Comparison of ENCODE assay signal across 1 cellular context in the genomic region with DNA sequence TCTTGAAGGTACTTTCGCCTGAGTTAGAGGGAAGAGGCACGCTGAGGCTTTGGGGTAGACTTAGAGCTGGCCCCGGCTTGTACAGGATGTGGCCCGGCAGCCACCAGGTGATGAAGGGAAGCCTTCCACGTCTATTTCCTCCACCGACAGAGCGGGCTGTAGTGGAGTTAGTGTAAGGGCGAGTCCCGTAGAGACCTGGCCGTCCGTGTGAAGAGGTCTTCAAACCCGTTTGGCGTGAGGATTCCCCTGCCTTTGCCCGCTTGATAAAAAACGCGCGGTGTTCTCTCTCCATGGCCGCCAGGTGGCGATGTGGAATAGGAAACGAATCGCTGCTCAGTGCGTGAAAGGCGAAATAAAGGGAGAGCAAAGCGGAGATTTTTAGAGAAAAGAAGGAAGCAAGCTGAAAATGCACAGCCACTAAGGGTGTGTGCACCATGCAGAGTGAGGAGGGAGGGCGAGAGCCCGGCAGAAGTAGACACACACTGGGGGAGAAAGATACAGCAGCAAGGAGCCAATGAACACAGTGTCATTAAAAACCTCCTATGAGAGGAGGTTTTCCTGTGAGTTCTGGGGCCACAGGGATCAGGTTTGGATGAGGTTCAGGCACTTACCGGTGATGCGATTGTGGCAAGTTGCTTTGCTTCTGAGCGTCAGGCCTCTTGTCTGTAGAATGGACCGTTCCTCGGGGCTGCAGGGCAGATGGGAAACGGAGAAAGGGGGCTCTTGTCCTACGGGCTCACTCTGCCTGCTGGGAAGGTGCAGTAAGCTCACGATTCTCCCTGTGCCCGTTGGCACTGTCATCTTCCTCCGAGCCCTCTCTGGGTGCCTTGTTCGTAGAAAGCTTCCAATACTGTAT.
TF ChIP-seq lines count a peak whose summit lies in the region.

No MANE protein-coding gene starts in this region.

TF ChIP-seq in H1, 55 proteins besides CTCF, POLR2A, EP300 and RAD21 (continued from another document):
- TF ChIP-seq, protein P1, sequence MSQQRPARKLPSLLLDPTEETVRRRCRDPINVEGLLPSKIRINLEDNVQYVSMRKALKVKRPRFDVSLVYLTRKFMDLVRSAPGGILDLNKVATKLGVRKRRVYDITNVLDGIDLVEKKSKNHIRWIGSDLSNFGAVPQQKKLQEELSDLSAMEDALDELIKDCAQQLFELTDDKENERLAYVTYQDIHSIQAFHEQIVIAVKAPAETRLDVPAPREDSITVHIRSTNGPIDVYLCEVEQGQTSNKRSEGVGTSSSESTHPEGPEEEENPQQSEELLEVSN (IDR thresholded peaks at IDR 0.05): peak; percentile 57
- no peak for TF ChIP-seq KDM4A (IDR thresholded peaks at IDR 0.05; ENCODE audit: low read depth, low read length, severe bottlenecking)
- TF ChIP-seq CHD1 (IDR thresholded peaks at IDR 0.05; ENCODE audit: low read depth, low read length): no peak
- peak; percentile 55; the same call in 1 of the 2 replicates for TF ChIP-seq TBP (IDR thresholded peaks at IDR 0.05; ENCODE audit: low read depth, low read length)
- no peak for TF ChIP-seq EZH2 (IDR thresholded peaks at IDR 0.05; ENCODE audit: low read depth, low read length, severe bottlenecking)
- no peak for TF ChIP-seq TCF12 (IDR thresholded peaks at IDR 0.05; ENCODE audit: low read depth, low read length)
- no peak for TF ChIP-seq ATF2 (IDR thresholded peaks at IDR 0.05; ENCODE audit: low read length)
- TF ChIP-seq TAF7 (optimal IDR thresholded peaks at IDR 0.05; ENCODE audit: borderline replicate concordance, low read depth, low read length): no peak
- no peak for TF ChIP-seq SRF (IDR thresholded peaks at IDR 0.05; ENCODE audit: low read depth, low read length)
- no peak for TF ChIP-seq BCL11A (IDR thresholded peaks at IDR 0.05; ENCODE audit: low read depth in 2 of 2, low read length in 2 of 2)
- no peak for TF ChIP-seq GTF2F1 (IDR thresholded peaks at IDR 0.05; ENCODE audit: borderline replicate concordance, low read depth, low read length)
- no peak for TF ChIP-seq NANOG (IDR thresholded peaks at IDR 0.05; ENCODE audit: insufficient read depth, low read depth, low read length, poor library complexity, severe bottlenecking)
- no peak for TF ChIP-seq SP2 (IDR thresholded peaks at IDR 0.05; ENCODE audit: low read length)
- TF ChIP-seq ATF3 (IDR thresholded peaks at IDR 0.05; ENCODE audit: insufficient read depth, low read depth, low read length): no peak
- TF ChIP-seq RBBP5 (IDR thresholded peaks at IDR 0.05; ENCODE audit: borderline replicate concordance, low read depth, low read length): 0 out of 2 replicates have a peak, but pooled peaks have one; percentile 0
- no peak for TF ChIP-seq POU5F1 (IDR thresholded peaks at IDR 0.05; ENCODE audit: low read depth, low read length)
- no peak for TF ChIP-seq MAFK (IDR thresholded peaks at IDR 0.05; ENCODE audit: low read depth, low read length)
- no peak for TF ChIP-seq SP1 (IDR thresholded peaks at IDR 0.05; ENCODE audit: low read depth, low read length)
- no peak for TF ChIP-seq POLR2AphosphoS5 (IDR thresholded peaks at IDR 0.05; ENCODE audit: low read depth, low read length)
- TF ChIP-seq RNF2 (IDR thresholded peaks at IDR 0.05; ENCODE audit: borderline replicate concordance, low read depth, low read length, missing control alignments, poor library complexity, severe bottlenecking): no peak
- no peak for TF ChIP-seq FOSL1 (IDR thresholded peaks at IDR 0.05; ENCODE audit: insufficient read depth, low read depth, low read length)
- no peak for TF ChIP-seq NRF1 (IDR thresholded peaks at IDR 0.05; ENCODE audit: low read depth, low read length)
- no peak for TF ChIP-seq SUZ12 (IDR thresholded peaks at IDR 0.05; ENCODE audit: low read length)
- peak; percentile 28; the same call in 1 of the 2 replicates for TF ChIP-seq MAX (IDR thresholded peaks at IDR 0.05)
- no peak for TF ChIP-seq SIX5 (IDR thresholded peaks at IDR 0.05; ENCODE audit: low read depth, low read length)
- no peak for TF ChIP-seq SP4 (IDR thresholded peaks at IDR 0.05; ENCODE audit: low read length)
- no peak for TF ChIP-seq SIRT6 (IDR thresholded peaks at IDR 0.05; ENCODE audit: low read length)
- TF ChIP-seq, protein P2, sequence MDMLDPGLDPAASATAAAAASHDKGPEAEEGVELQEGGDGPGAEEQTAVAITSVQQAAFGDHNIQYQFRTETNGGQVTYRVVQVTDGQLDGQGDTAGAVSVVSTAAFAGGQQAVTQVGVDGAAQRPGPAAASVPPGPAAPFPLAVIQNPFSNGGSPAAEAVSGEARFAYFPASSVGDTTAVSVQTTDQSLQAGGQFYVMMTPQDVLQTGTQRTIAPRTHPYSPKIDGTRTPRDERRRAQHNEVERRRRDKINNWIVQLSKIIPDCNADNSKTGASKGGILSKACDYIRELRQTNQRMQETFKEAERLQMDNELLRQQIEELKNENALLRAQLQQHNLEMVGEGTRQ (IDR thresholded peaks at IDR 0.05; ENCODE audit: low read length): no peak
- TF ChIP-seq CREB1 (IDR thresholded peaks at IDR 0.05): 0 out of 2 replicates have a peak, but pooled peaks have one; percentile 11
- no peak for TF ChIP-seq CBX8 (IDR thresholded peaks at IDR 0.05; ENCODE audit: borderline replicate concordance, low read depth, low read length)
- TF ChIP-seq YY1 (IDR thresholded peaks at IDR 0.05; ENCODE audit: low read depth, low read length): no peak
- TF ChIP-seq GABPA (IDR thresholded peaks at IDR 0.05; ENCODE audit: borderline replicate concordance, insufficient read depth, low read length): no peak; the same call in 1 of the 2 replicates
- no peak for TF ChIP-seq JUN (IDR thresholded peaks at IDR 0.05; ENCODE audit: low read depth, low read length)
- TF ChIP-seq, protein P3, sequence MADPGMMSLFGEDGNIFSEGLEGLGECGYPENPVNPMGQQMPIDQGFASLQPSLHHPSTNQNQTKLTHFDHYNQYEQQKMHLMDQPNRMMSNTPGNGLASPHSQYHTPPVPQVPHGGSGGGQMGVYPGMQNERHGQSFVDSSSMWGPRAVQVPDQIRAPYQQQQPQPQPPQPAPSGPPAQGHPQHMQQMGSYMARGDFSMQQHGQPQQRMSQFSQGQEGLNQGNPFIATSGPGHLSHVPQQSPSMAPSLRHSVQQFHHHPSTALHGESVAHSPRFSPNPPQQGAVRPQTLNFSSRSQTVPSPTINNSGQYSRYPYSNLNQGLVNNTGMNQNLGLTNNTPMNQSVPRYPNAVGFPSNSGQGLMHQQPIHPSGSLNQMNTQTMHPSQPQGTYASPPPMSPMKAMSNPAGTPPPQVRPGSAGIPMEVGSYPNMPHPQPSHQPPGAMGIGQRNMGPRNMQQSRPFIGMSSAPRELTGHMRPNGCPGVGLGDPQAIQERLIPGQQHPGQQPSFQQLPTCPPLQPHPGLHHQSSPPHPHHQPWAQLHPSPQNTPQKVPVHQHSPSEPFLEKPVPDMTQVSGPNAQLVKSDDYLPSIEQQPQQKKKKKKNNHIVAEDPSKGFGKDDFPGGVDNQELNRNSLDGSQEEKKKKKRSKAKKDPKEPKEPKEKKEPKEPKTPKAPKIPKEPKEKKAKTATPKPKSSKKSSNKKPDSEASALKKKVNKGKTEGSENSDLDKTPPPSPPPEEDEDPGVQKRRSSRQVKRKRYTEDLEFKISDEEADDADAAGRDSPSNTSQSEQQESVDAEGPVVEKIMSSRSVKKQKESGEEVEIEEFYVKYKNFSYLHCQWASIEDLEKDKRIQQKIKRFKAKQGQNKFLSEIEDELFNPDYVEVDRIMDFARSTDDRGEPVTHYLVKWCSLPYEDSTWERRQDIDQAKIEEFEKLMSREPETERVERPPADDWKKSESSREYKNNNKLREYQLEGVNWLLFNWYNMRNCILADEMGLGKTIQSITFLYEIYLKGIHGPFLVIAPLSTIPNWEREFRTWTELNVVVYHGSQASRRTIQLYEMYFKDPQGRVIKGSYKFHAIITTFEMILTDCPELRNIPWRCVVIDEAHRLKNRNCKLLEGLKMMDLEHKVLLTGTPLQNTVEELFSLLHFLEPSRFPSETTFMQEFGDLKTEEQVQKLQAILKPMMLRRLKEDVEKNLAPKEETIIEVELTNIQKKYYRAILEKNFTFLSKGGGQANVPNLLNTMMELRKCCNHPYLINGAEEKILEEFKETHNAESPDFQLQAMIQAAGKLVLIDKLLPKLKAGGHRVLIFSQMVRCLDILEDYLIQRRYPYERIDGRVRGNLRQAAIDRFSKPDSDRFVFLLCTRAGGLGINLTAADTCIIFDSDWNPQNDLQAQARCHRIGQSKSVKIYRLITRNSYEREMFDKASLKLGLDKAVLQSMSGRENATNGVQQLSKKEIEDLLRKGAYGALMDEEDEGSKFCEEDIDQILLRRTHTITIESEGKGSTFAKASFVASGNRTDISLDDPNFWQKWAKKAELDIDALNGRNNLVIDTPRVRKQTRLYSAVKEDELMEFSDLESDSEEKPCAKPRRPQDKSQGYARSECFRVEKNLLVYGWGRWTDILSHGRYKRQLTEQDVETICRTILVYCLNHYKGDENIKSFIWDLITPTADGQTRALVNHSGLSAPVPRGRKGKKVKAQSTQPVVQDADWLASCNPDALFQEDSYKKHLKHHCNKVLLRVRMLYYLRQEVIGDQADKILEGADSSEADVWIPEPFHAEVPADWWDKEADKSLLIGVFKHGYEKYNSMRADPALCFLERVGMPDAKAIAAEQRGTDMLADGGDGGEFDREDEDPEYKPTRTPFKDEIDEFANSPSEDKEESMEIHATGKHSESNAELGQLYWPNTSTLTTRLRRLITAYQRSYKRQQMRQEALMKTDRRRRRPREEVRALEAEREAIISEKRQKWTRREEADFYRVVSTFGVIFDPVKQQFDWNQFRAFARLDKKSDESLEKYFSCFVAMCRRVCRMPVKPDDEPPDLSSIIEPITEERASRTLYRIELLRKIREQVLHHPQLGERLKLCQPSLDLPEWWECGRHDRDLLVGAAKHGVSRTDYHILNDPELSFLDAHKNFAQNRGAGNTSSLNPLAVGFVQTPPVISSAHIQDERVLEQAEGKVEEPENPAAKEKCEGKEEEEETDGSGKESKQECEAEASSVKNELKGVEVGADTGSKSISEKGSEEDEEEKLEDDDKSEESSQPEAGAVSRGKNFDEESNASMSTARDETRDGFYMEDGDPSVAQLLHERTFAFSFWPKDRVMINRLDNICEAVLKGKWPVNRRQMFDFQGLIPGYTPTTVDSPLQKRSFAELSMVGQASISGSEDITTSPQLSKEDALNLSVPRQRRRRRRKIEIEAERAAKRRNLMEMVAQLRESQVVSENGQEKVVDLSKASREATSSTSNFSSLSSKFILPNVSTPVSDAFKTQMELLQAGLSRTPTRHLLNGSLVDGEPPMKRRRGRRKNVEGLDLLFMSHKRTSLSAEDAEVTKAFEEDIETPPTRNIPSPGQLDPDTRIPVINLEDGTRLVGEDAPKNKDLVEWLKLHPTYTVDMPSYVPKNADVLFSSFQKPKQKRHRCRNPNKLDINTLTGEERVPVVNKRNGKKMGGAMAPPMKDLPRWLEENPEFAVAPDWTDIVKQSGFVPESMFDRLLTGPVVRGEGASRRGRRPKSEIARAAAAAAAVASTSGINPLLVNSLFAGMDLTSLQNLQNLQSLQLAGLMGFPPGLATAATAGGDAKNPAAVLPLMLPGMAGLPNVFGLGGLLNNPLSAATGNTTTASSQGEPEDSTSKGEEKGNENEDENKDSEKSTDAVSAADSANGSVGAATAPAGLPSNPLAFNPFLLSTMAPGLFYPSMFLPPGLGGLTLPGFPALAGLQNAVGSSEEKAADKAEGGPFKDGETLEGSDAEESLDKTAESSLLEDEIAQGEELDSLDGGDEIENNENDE (IDR thresholded peaks at IDR 0.05; ENCODE audit: insufficient replicate concordance, low read length): no peak
- no peak for TF ChIP-seq CTBP2 (IDR thresholded peaks at IDR 0.05; ENCODE audit: borderline replicate concordance, insufficient read depth, insufficient read length, low read length)
- TF ChIP-seq KDM5A (IDR thresholded peaks at IDR 0.05; ENCODE audit: low read length): no peak
- no peak for TF ChIP-seq HDAC6 (IDR thresholded peaks at IDR 0.05; ENCODE audit: low read depth, low read length)
- TF ChIP-seq KDM1A (IDR thresholded peaks at IDR 0.05; ENCODE audit: borderline replicate concordance, low read length): no peak
- TF ChIP-seq SIN3A (conservative IDR thresholded peaks at IDR 0.05 in 1 of 2, IDR thresholded peaks at IDR 0.05 in 1 of 2; ENCODE audit: low read depth in 1 of 2, low read length in 2 of 2): 0 out of 4 replicates have a peak, but pooled peaks of 1 of the 2 experiments have one; percentile 47
- no peak for TF ChIP-seq HDAC2 (IDR thresholded peaks at IDR 0.05; ENCODE audit: borderline replicate concordance in 1 of 2, low read depth in 2 of 2, low read length in 2 of 2)
- no peak for TF ChIP-seq BRCA1 (IDR thresholded peaks at IDR 0.05; ENCODE audit: low read depth, low read length)
- TF ChIP-seq CEBPB (IDR thresholded peaks at IDR 0.05; ENCODE audit: low read depth, low read length): no peak
- TF ChIP-seq BACH1 (IDR thresholded peaks at IDR 0.05; ENCODE audit: low read length): peak; percentile 58; the same call in 1 of the 2 replicates
